3 cellular contexts compared by ENCODE assay signal in the genomic region with DNA sequence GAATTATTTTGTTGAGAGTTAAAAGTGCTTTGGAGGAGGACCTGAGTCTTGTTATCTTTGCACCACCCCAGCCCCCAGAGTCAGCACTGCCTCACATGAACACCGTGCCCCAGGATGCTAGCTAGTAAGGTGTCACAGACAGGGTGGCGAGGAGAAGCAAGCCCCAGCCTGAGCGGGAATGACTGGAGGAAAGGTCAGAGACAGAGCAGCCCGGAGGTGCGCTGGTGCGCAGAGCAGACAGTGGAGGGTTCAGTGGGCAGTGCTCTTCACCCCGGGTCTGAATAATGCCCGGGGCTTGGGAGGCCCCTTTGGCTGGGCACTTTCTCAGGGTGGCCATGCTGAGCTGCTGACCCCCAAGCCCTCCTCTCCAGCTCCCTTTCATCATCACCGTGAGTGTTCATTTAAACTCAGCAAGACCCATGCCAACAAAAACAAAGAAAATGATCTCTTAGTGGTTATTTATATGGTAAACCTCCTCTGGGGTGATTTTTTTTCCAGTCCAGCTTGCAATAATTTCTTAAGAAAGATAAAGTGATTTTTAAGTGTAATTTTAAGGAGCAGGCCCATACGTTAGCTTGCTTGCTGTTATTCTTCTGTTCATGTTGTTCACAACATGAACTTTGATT.
TF ChIP-seq lines count a peak whose summit lies in the region.

No MANE protein-coding gene starts in this region.

TF ChIP-seq in SK-N-SH, 30 proteins besides CTCF, POLR2A, EP300 and RAD21:
- TF ChIP-seq, protein P1, sequence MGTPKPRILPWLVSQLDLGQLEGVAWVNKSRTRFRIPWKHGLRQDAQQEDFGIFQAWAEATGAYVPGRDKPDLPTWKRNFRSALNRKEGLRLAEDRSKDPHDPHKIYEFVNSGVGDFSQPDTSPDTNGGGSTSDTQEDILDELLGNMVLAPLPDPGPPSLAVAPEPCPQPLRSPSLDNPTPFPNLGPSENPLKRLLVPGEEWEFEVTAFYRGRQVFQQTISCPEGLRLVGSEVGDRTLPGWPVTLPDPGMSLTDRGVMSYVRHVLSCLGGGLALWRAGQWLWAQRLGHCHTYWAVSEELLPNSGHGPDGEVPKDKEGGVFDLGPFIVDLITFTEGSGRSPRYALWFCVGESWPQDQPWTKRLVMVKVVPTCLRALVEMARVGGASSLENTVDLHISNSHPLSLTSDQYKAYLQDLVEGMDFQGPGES (IDR thresholded peaks at IDR 0.05; ENCODE audit: low read depth, low read length): no peak
- TF ChIP-seq NFIC (IDR thresholded peaks at IDR 0.05; ENCODE audit: borderline replicate concordance) (0 out of 2 replicates have a peak, but pooled peaks have one; percentile 10), TEAD4 (IDR thresholded peaks at IDR 0.05; ENCODE audit: borderline replicate concordance, insufficient read depth) (no peak), POLR2AphosphoS5 (IDR thresholded peaks at IDR 0.05; ENCODE audit: low read depth, low read length) (no peak), MEF2A (IDR thresholded peaks at IDR 0.05; ENCODE audit: borderline replicate concordance, low read depth) (no peak), JUND (IDR thresholded peaks at IDR 0.05) (no peak), RFX5 (IDR thresholded peaks at IDR 0.05; ENCODE audit: low read length) (no peak)

TF ChIP-seq in SK-N-SH treated with all-trans-retinoic acid at 6 μM for 48 hours, 23 proteins besides CTCF, POLR2A, EP300 and RAD21:
- TF ChIP-seq ARNTL (CRISPR knock-in tag; IDR thresholded peaks at IDR 0.05; ENCODE audit: borderline replicate concordance, low read depth) (no peak), OSR1 (CRISPR knock-in tag; IDR thresholded peaks at IDR 0.05) (no peak), ISL1 (CRISPR knock-in tag; IDR thresholded peaks at IDR 0.05) (no peak), ZNF565 (CRISPR knock-in tag; conservative IDR thresholded peaks at IDR 0.05; ENCODE audit: low read depth) (no peak), ZC3H10 (CRISPR knock-in tag; IDR thresholded peaks at IDR 0.05) (no peak), ESRRG (CRISPR knock-in tag; IDR thresholded peaks at IDR 0.05) (no peak), TCF4 (CRISPR knock-in tag; IDR thresholded peaks at IDR 0.05; ENCODE audit: borderline replicate concordance) (no peak), GLIS3 (CRISPR knock-in tag; IDR thresholded peaks at IDR 0.05) (no peak), PPARA (CRISPR knock-in tag; IDR thresholded peaks at IDR 0.05; ENCODE audit: borderline replicate concordance) (no peak)

TF ChIP-seq in H1, 55 proteins besides CTCF, POLR2A, EP300 and RAD21:
- no peak for TF ChIP-seq RBBP5 (IDR thresholded peaks at IDR 0.05; ENCODE audit: borderline replicate concordance, low read depth, low read length)
- TF ChIP-seq JUND (IDR thresholded peaks at IDR 0.05; ENCODE audit: low read length): no peak
- TF ChIP-seq, protein P2, sequence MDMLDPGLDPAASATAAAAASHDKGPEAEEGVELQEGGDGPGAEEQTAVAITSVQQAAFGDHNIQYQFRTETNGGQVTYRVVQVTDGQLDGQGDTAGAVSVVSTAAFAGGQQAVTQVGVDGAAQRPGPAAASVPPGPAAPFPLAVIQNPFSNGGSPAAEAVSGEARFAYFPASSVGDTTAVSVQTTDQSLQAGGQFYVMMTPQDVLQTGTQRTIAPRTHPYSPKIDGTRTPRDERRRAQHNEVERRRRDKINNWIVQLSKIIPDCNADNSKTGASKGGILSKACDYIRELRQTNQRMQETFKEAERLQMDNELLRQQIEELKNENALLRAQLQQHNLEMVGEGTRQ (IDR thresholded peaks at IDR 0.05; ENCODE audit: low read length): no peak
- no peak for TF ChIP-seq CBX8 (IDR thresholded peaks at IDR 0.05; ENCODE audit: borderline replicate concordance, low read depth, low read length)
- no peak for TF ChIP-seq ASH2L (IDR thresholded peaks at IDR 0.05; ENCODE audit: low read length)
- TF ChIP-seq RNF2 (IDR thresholded peaks at IDR 0.05; ENCODE audit: borderline replicate concordance, low read depth, low read length, missing control alignments, poor library complexity, severe bottlenecking): no peak
- no peak for TF ChIP-seq ZNF274 (IDR thresholded peaks at IDR 0.05; ENCODE audit: borderline replicate concordance, extremely low read depth, low read length)
- no peak for TF ChIP-seq NANOG (IDR thresholded peaks at IDR 0.05; ENCODE audit: insufficient read depth, low read depth, low read length, poor library complexity, severe bottlenecking)
- TF ChIP-seq BRCA1 (IDR thresholded peaks at IDR 0.05; ENCODE audit: low read depth, low read length): no peak
